ENCODE assay signal across 1 cellular context in genomic region chr10:11265486-11265885, GRCh38.
TF ChIP-seq lines count a peak whose summit lies in the region.

No MANE protein-coding gene starts in this region.

TF ChIP-seq in GM23338, 12 proteins besides CTCF, POLR2A, EP300 and RAD21 (continued from another document):
- TF ChIP-seq ZNF462 (CRISPR knock-in tag; IDR thresholded peaks at IDR 0.05), result no peak
- no peak for TF ChIP-seq ZNF114 (CRISPR knock-in tag; IDR thresholded peaks at IDR 0.05)
- TF ChIP-seq JUNB (IDR thresholded peaks at IDR 0.05; ENCODE audit: unreplicated experiment), result no peak
- TF ChIP-seq STAT1 (IDR thresholded peaks at IDR 0.05; ENCODE audit: unreplicated experiment), result no peak
